Comparison of ENCODE assay signal across 1 cellular context in the genomic region with DNA sequence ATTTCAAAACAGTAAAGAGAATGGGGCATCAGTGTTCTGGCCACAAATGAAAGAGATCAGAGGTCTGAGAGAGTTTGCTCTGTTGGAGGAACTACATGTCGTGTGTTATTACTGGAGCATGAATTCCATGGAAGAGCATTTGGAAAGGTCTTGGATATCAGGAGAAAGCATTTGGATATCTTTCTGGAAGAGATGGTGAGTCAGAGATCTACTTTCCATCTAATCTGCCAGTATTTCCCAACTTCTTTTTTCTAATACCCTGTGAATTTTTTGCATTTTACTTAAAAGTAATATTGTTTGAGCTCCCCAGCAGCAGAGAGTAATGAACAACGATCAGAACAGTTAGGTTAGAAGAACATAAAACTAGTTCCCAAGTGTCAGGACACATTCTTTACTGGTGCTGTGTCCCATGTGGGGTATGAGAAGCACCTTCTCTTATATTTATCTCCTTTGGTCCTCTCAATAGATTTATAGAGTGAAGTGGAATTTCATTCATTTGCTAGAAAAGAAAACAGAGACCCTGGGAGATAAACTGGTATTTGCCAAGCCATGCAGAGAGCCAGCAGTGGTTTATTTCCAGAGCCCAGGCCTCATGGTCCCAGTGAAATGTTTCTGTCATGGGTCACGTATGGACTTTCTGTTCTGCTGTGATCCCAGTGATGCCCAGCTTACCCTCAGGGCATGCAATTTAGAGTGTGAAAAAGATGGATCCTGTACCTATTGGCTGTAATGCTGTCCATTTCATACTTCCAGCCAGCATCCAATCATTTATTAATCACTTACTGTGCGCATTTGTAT.
TF ChIP-seq lines count a peak whose summit lies in the region.

No MANE protein-coding gene starts in this region.

TF ChIP-seq in HepG2, 621 proteins besides CTCF, POLR2A, EP300 and RAD21 (continued from another document):
- TF ChIP-seq, protein P1, sequence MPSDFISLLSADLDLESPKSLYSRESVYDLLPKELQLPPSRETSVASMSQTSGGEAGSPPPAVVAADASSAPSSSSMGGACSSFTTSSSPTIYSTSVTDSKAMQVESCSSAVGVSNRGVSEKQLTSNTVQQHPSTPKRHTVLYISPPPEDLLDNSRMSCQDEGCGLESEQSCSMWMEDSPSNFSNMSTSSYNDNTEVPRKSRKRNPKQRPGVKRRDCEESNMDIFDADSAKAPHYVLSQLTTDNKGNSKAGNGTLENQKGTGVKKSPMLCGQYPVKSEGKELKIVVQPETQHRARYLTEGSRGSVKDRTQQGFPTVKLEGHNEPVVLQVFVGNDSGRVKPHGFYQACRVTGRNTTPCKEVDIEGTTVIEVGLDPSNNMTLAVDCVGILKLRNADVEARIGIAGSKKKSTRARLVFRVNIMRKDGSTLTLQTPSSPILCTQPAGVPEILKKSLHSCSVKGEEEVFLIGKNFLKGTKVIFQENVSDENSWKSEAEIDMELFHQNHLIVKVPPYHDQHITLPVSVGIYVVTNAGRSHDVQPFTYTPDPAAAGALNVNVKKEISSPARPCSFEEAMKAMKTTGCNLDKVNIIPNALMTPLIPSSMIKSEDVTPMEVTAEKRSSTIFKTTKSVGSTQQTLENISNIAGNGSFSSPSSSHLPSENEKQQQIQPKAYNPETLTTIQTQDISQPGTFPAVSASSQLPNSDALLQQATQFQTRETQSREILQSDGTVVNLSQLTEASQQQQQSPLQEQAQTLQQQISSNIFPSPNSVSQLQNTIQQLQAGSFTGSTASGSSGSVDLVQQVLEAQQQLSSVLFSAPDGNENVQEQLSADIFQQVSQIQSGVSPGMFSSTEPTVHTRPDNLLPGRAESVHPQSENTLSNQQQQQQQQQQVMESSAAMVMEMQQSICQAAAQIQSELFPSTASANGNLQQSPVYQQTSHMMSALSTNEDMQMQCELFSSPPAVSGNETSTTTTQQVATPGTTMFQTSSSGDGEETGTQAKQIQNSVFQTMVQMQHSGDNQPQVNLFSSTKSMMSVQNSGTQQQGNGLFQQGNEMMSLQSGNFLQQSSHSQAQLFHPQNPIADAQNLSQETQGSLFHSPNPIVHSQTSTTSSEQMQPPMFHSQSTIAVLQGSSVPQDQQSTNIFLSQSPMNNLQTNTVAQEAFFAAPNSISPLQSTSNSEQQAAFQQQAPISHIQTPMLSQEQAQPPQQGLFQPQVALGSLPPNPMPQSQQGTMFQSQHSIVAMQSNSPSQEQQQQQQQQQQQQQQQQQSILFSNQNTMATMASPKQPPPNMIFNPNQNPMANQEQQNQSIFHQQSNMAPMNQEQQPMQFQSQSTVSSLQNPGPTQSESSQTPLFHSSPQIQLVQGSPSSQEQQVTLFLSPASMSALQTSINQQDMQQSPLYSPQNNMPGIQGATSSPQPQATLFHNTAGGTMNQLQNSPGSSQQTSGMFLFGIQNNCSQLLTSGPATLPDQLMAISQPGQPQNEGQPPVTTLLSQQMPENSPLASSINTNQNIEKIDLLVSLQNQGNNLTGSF (CRISPR knock-in tag; IDR thresholded peaks at IDR 0.05) = no peak
- TF ChIP-seq ZNF264 (CRISPR knock-in tag; IDR thresholded peaks at IDR 0.05) = no peak
- TF ChIP-seq SP1 (IDR thresholded peaks at IDR 0.05) = no peak
- TF ChIP-seq SP1 (CRISPR knock-in tag; IDR thresholded peaks at IDR 0.05) = no peak
- TF ChIP-seq ZNF496 (CRISPR knock-in tag; IDR thresholded peaks at IDR 0.05; ENCODE audit: insufficient replicate concordance) = no peak
- no peak for TF ChIP-seq HNRNPUL1 (IDR thresholded peaks at IDR 0.05; ENCODE audit: low read depth, low read length)
